Comparison of ENCODE assay signal across 38 cellular contexts in genomic region chr9:108181444-108181843, GRCh38.
"Had no signal": no experiment of that assay in that cellular context is flagged by ENCODE, and none has a peak within 500 bp of the region (broad histone marks: within the 10 kb centered on the region; RNA-seq: fewer than 3 reads in every experiment).

No MANE protein-coding gene starts in this region.

- H3K27me3 ChIP-seq: ascending aorta, cardiac muscle cell had no signal

- H3K27ac ChIP-seq: ascending aorta, cardiac muscle cell, WERI-Rb-1 had no signal

- H3K4me3 Mint-ChIP-seq: activated CD4-positive, alpha-beta memory T cell treated with anti-CD3 and anti-CD28 coated beads, Interleukin-2, amount 10 ng/mL, durations not matched to agents 7 days and 5 days; activated CD4-positive, alpha-beta T cell treated with anti-CD3 and anti-CD28 coated beads for 36 hours; activated CD4-positive, alpha-beta T cell treated with anti-CD3 and anti-CD28 coated beads, Interleukin-2, amount 10 ng/mL, durations not matched to agents 7 days and 5 days; activated CD8-positive, alpha-beta memory T cell treated with anti-CD3 and anti-CD28 coated beads, Interleukin-2, amount 10 ng/mL, durations not matched to agents 7 days and 5 days; activated CD8-positive, alpha-beta T cell treated with anti-CD3 and anti-CD28 coated beads, Interleukin-2, amount 10 ng/mL, durations not matched to agents 7 days and 5 days; activated naive CD4-positive, alpha-beta T cell treated with anti-CD3 and anti-CD28 coated beads, Interleukin-2, amount 10 ng/mL, durations not matched to agents 7 days and 5 days; activated naive CD4-positive, alpha-beta T cell treated with anti-CD3 and anti-CD28 coated beads, Interleukin-2, amount 50 U/mL, for 24 hours; activated naive CD8-positive, alpha-beta T cell; activated naive CD8-positive, alpha-beta T cell treated with anti-CD3 and anti-CD28 coated beads, Interleukin-2, amount 10 ng/mL, durations not matched to agents 7 days and 5 days; activated naive CD8-positive, alpha-beta T cell treated with anti-CD3 and anti-CD28 coated beads, Interleukin-2, amount 50 U/mL, for 24 hours; activated T-cell treated with anti-CD3 and anti-CD28 coated beads, Interleukin-2, amount 50 U/mL, for 24 hours; brain; central memory CD8-positive, alpha-beta T cell; T-helper 1 cell treated with Interleukin-12 subunit alpha and Interleukin-12 subunit beta and Interleukin-4 antibody, amounts not matched to agents 30 μg/mL and 1 μg/mL, for 36 hours; T-helper 2 cell treated with Interferon-gamma antibody and Interleukin-4, amounts not matched to agents 5 μg/mL and 100 μg/mL, for 36 hours; WTC11 had no signal

- H3K4me3 ChIP-seq: ascending aorta, cardiac muscle cell had no signal

- ATAC-seq: activated CD4-positive, alpha-beta T cell treated with anti-CD3 and anti-CD28 coated beads for 36 hours; activated CD4-positive, CD25-positive, alpha-beta regulatory T cell treated with anti-CD3 and anti-CD28 coated beads, Interleukin-2, amount 50 U/mL, for 24 hours; activated CD8-positive, alpha-beta memory T cell treated with anti-CD3 and anti-CD28 coated beads, Interleukin-2, amount 10 ng/mL, durations not matched to agents 7 days and 5 days; activated CD8-positive, alpha-beta T cell treated with anti-CD3 and anti-CD28 coated beads, Interleukin-2, amount 10 ng/mL, durations not matched to agents 7 days and 5 days; activated naive CD8-positive, alpha-beta T cell treated with anti-CD3 and anti-CD28 coated beads, Interleukin-2, amount 50 U/mL, for 24 hours; WTC11 had no signal

- H3K4me1 Mint-ChIP-seq: activated CD4-positive, alpha-beta memory T cell treated with anti-CD3 and anti-CD28 coated beads, Interleukin-2, amount 10 ng/mL, durations not matched to agents 7 days and 5 days; activated CD4-positive, alpha-beta T cell treated with anti-CD3 and anti-CD28 coated beads for 36 hours; activated CD4-positive, alpha-beta T cell treated with anti-CD3 and anti-CD28 coated beads, Interleukin-2, amount 10 ng/mL, durations not matched to agents 7 days and 5 days; activated CD8-positive, alpha-beta memory T cell treated with anti-CD3 and anti-CD28 coated beads, Interleukin-2, amount 10 ng/mL, durations not matched to agents 7 days and 5 days; activated naive CD4-positive, alpha-beta T cell treated with anti-CD3 and anti-CD28 coated beads, Interleukin-2, amount 10 ng/mL, durations not matched to agents 7 days and 5 days; activated naive CD4-positive, alpha-beta T cell treated with anti-CD3 and anti-CD28 coated beads, Interleukin-2, amount 50 U/mL, for 24 hours; activated naive CD8-positive, alpha-beta T cell treated with anti-CD3 and anti-CD28 coated beads, Interleukin-2, amount 10 ng/mL, durations not matched to agents 7 days and 5 days; activated naive CD8-positive, alpha-beta T cell treated with anti-CD3 and anti-CD28 coated beads, Interleukin-2, amount 50 U/mL, for 24 hours; central memory CD8-positive, alpha-beta T cell; WTC11 had no signal

- H3K4me1 ChIP-seq: ascending aorta had no signal

- H3K27ac Mint-ChIP-seq: activated CD4-positive, alpha-beta memory T cell treated with anti-CD3 and anti-CD28 coated beads, Interleukin-2, amount 10 ng/mL, durations not matched to agents 7 days and 5 days; activated CD4-positive, alpha-beta T cell treated with anti-CD3 and anti-CD28 coated beads for 36 hours; activated CD4-positive, alpha-beta T cell treated with anti-CD3 and anti-CD28 coated beads, Interleukin-2, amount 10 ng/mL, durations not matched to agents 7 days and 5 days; activated CD8-positive, alpha-beta memory T cell treated with anti-CD3 and anti-CD28 coated beads, Interleukin-2, amount 10 ng/mL, durations not matched to agents 7 days and 5 days; activated CD8-positive, alpha-beta T cell treated with anti-CD3 and anti-CD28 coated beads, Interleukin-2, amount 10 ng/mL, durations not matched to agents 7 days and 5 days; activated naive CD4-positive, alpha-beta T cell treated with anti-CD3 and anti-CD28 coated beads, Interleukin-2, amount 10 ng/mL, durations not matched to agents 7 days and 5 days; activated naive CD4-positive, alpha-beta T cell treated with anti-CD3 and anti-CD28 coated beads, Interleukin-2, amount 50 U/mL, for 24 hours; activated naive CD8-positive, alpha-beta T cell; activated naive CD8-positive, alpha-beta T cell treated with anti-CD3 and anti-CD28 coated beads, Interleukin-2, amount 10 ng/mL, durations not matched to agents 7 days and 5 days; activated naive CD8-positive, alpha-beta T cell treated with anti-CD3 and anti-CD28 coated beads, Interleukin-2, amount 50 U/mL, for 24 hours; activated T-cell treated with anti-CD3 and anti-CD28 coated beads, Interleukin-2, amount 50 U/mL, for 24 hours; activated T-helper 2 cell treated with anti-CD3 and anti-CD28 coated beads, Interferon-gamma antibody, Interleukin-2, Interleukin-4, amounts not matched to agents 10 μg/mL and 5 μg/mL and 100 μg/mL, durations not matched to agents 14 hours and 24 hours and 36 hours; brain; T-helper 1 cell treated with Interleukin-12 subunit alpha and Interleukin-12 subunit beta and Interleukin-4 antibody, amounts not matched to agents 30 μg/mL and 1 μg/mL, for 36 hours; T-helper 2 cell treated with Interferon-gamma antibody and Interleukin-4, amounts not matched to agents 5 μg/mL and 100 μg/mL, for 36 hours; WTC11 had no signal

- H3K9me3 Mint-ChIP-seq: activated CD4-positive, alpha-beta memory T cell treated with anti-CD3 and anti-CD28 coated beads, Interleukin-2, amount 10 ng/mL, durations not matched to agents 7 days and 5 days; activated CD4-positive, alpha-beta T cell treated with anti-CD3 and anti-CD28 coated beads, Interleukin-2, amount 10 ng/mL, durations not matched to agents 7 days and 5 days; activated naive CD4-positive, alpha-beta T cell treated with anti-CD3 and anti-CD28 coated beads, Interleukin-2, amount 50 U/mL, for 24 hours; activated naive CD8-positive, alpha-beta T cell treated with anti-CD3 and anti-CD28 coated beads, Interleukin-2, amount 10 ng/mL, durations not matched to agents 7 days and 5 days; activated naive CD8-positive, alpha-beta T cell treated with anti-CD3 and anti-CD28 coated beads, Interleukin-2, amount 50 U/mL, for 24 hours; activated T-helper 2 cell treated with anti-CD3 and anti-CD28 coated beads, Interferon-gamma antibody, Interleukin-2, Interleukin-4, amounts not matched to agents 10 μg/mL and 5 μg/mL and 100 μg/mL, durations not matched to agents 14 hours and 24 hours and 36 hours had no signal

- H3K36me3 ChIP-seq: ascending aorta, cardiac muscle cell, WERI-Rb-1 had no signal

- H3K27me3 Mint-ChIP-seq: activated CD4-positive, alpha-beta memory T cell treated with anti-CD3 and anti-CD28 coated beads, Interleukin-2, amount 10 ng/mL, durations not matched to agents 7 days and 5 days; activated CD4-positive, alpha-beta T cell treated with anti-CD3 and anti-CD28 coated beads for 36 hours; activated CD4-positive, alpha-beta T cell treated with anti-CD3 and anti-CD28 coated beads, Interleukin-2, amount 10 ng/mL, durations not matched to agents 7 days and 5 days; activated CD8-positive, alpha-beta memory T cell treated with anti-CD3 and anti-CD28 coated beads, Interleukin-2, amount 10 ng/mL, durations not matched to agents 7 days and 5 days; activated naive CD4-positive, alpha-beta T cell treated with anti-CD3 and anti-CD28 coated beads, Interleukin-2, amount 10 ng/mL, durations not matched to agents 7 days and 5 days; activated naive CD4-positive, alpha-beta T cell treated with anti-CD3 and anti-CD28 coated beads, Interleukin-2, amount 50 U/mL, for 24 hours; activated naive CD8-positive, alpha-beta T cell; activated naive CD8-positive, alpha-beta T cell treated with anti-CD3 and anti-CD28 coated beads, Interleukin-2, amount 10 ng/mL, durations not matched to agents 7 days and 5 days; activated naive CD8-positive, alpha-beta T cell treated with anti-CD3 and anti-CD28 coated beads, Interleukin-2, amount 50 U/mL, for 24 hours; activated T-cell treated with anti-CD3 and anti-CD28 coated beads, Interleukin-2, amount 50 U/mL, for 24 hours; central memory CD8-positive, alpha-beta T cell had no signal

- DNase-seq: activated CD4-positive, alpha-beta memory T cell treated with anti-CD3 and anti-CD28 coated beads, Interleukin-2, amount 10 ng/mL, durations not matched to agents 7 days and 5 days; activated CD4-positive, alpha-beta T cell treated with anti-CD3 and anti-CD28 coated beads for 1 hour; activated CD4-positive, alpha-beta T cell treated with anti-CD3 and anti-CD28 coated beads for 36 hours; activated CD4-positive, alpha-beta T cell treated with anti-CD3 and anti-CD28 coated beads for 48 hours; activated CD4-positive, alpha-beta T cell treated with anti-CD3 and anti-CD28 coated beads, Interleukin-2, amount 10 ng/mL, durations not matched to agents 7 days and 5 days; activated CD4-positive, alpha-beta T cell treated with anti-CD3 and anti-CD28 coated beads, Interleukin-2, amount 50 U/mL, for 48 hours; activated CD4-positive, CD25-positive, alpha-beta regulatory T cell; activated CD8-positive, alpha-beta memory T cell treated with anti-CD3 and anti-CD28 coated beads for 24 hours; activated CD8-positive, alpha-beta memory T cell treated with anti-CD3 and anti-CD28 coated beads, Interleukin-2, amount 10 ng/mL, durations not matched to agents 7 days and 5 days; activated CD8-positive, alpha-beta memory T cell treated with anti-CD3 and anti-CD28 coated beads, Interleukin-2, amount 50 U/mL, for 48 hours; activated CD8-positive, alpha-beta T cell treated with anti-CD3 and anti-CD28 coated beads, Interleukin-2, amount 10 ng/mL, durations not matched to agents 7 days and 5 days; activated effector memory CD4-positive, alpha-beta T cell treated with Interleukin-2 at 50 U/mL for 16 hours; activated gamma-delta T cell; activated naive CD4-positive, alpha-beta T cell treated with anti-CD3 and anti-CD28 coated beads, Interleukin-2, amount 10 ng/mL, durations not matched to agents 7 days and 5 days; activated naive CD4-positive, alpha-beta T cell treated with Interleukin-2 at 50 U/mL for 16 hours; activated naive CD8-positive, alpha-beta T cell treated with anti-CD3 and anti-CD28 coated beads, Interleukin-2, amount 10 ng/mL, durations not matched to agents 7 days and 5 days; activated naive CD8-positive, alpha-beta T cell treated with anti-CD3 and anti-CD28 coated beads, Interleukin-2, amount 50 U/mL, for 24 hours; activated T-cell treated with anti-CD3 and anti-CD28 coated beads, Interleukin-2, amount 50 U/mL, for 24 hours; activated T-cell treated with anti-CD3 and anti-CD28 coated beads, Interleukin-2, amount 50 U/mL, for 48 hours; amygdala; anterior cingulate cortex; caudate nucleus; cerebellar nuclear complex; T-helper 1 cell; T-helper 2 cell; T-helper 9 cell; WERI-Rb-1 had no signal

- H3K36me3 Mint-ChIP-seq: activated CD8-positive, alpha-beta memory T cell treated with anti-CD3 and anti-CD28 coated beads, Interleukin-2, amount 10 ng/mL, durations not matched to agents 7 days and 5 days; activated naive CD4-positive, alpha-beta T cell treated with anti-CD3 and anti-CD28 coated beads, Interleukin-2, amount 10 ng/mL, durations not matched to agents 7 days and 5 days; activated naive CD4-positive, alpha-beta T cell treated with anti-CD3 and anti-CD28 coated beads, Interleukin-2, amount 50 U/mL, for 24 hours; activated naive CD8-positive, alpha-beta T cell; activated naive CD8-positive, alpha-beta T cell treated with anti-CD3 and anti-CD28 coated beads, Interleukin-2, amount 10 ng/mL, durations not matched to agents 7 days and 5 days; brain; WTC11 had no signal

- H3K9me3 ChIP-seq: ascending aorta had no signal
